In genomic region chr18:26133652-26134051, GRCh38 we compare ENCODE assay signal across 8 cellular contexts. TPM values are rescaled to one million over a fixed set of nuclear protein-coding genes. Genes with fewer than 3 reads are reported as not detected.
DNase-seq lines count a peak whose midpoint lies in the region; ATAC-seq, FAIRE-seq and TF ChIP-seq lines count a peak whose summit lies in the region.

Gene PSMA8, plus strand, starts transcription at chr18:26133869. Its CDS starts 97 bp downstream, at chr18:26133966.

- DNase-seq in GM12891 (ENCODE audit: insufficient read length, low spot score) (peak; percentile 40), NCI-H2029 (lab: John Stamatoyannopoulos, UW) (no peak), NCI-H510A (lab: John Stamatoyannopoulos, UW) (no peak), nucleus accumbens (lab: John Stamatoyannopoulos, UW) (no peak)
- DNase-seq in effector CD4-positive, alpha-beta T cell = peak; percentile 21
- DNase-seq in stimulated activated CD4-positive, alpha-beta T cell treated with anti-CD3 and anti-CD28 coated beads, Interleukin-2, amount 100 ng/mL, for 24 hours = peak; percentile 47 to 48

- FAIRE-seq in GM12891 (lab: Jason Lieb, UNC) = peak; percentile 99

- peak; percentile 75 to 77 for ATAC-seq in activated CD4-positive, CD25-positive, alpha-beta regulatory T cell treated with anti-CD3 and anti-CD28 coated beads, Interleukin-2, amount 50 U/mL, for 24 hours
- ATAC-seq in GM18868 (IDR thresholded peaks at IDR 0.05; ENCODE audit: unreplicated experiment) = no peak

- TF ChIP-seq POLR2A in GM12891 (IDR thresholded peaks at IDR 0.05; ENCODE audit: low read depth, low read length) = peak; percentile 82

TF ChIP-seq in GM12891, 5 proteins besides CTCF, POLR2A, EP300 and RAD21:
- peak; percentile 83; the same call in 1 of the 2 replicates for TF ChIP-seq POLR2AphosphoS5 (IDR thresholded peaks at IDR 0.05; ENCODE audit: low read depth, low read length)
- TF ChIP-seq PAX5 (IDR thresholded peaks at IDR 0.05; ENCODE audit: insufficient read depth, low read length, severe bottlenecking) = no peak
- TF ChIP-seq SPI1 (IDR thresholded peaks at IDR 0.05; ENCODE audit: low read depth, low read length) = 0 out of 2 replicates have a peak, but pooled peaks have one; percentile 13
- peak; percentile 62; the same call in 1 of the 2 replicates for TF ChIP-seq POU2F2 (IDR thresholded peaks at IDR 0.05; ENCODE audit: low read depth, low read length)
- TF ChIP-seq TAF1 (IDR thresholded peaks at IDR 0.05; ENCODE audit: low read depth, low read length) = peak; percentile 76

RNA-seq across cellular contexts. Expression of gene PSMA8, which starts in this region (rescaled TPM):
- 4.3 TPM for polyA plus RNA-seq in GM12891 (2012; ENCODE audit: low read depth, missing spikeins)

Comparison
In these comparisons a context has a peak if more than half of its experiments do, and no peak if none do; other contexts are left out.
1. DNase-seq: peak in GM12891 (single experiment), effector CD4-positive, alpha-beta T cell (single experiment) and stimulated activated CD4-positive, alpha-beta T cell treated with anti-CD3 and anti-CD28 coated beads, Interleukin-2, amount 100 ng/mL, for 24 hours (2 of 2); none in NCI-H2029 (single experiment), NCI-H510A (single experiment) and nucleus accumbens (0 of 56).